Comparison of ENCODE assay signal across 1 cellular context in the genomic region with DNA sequence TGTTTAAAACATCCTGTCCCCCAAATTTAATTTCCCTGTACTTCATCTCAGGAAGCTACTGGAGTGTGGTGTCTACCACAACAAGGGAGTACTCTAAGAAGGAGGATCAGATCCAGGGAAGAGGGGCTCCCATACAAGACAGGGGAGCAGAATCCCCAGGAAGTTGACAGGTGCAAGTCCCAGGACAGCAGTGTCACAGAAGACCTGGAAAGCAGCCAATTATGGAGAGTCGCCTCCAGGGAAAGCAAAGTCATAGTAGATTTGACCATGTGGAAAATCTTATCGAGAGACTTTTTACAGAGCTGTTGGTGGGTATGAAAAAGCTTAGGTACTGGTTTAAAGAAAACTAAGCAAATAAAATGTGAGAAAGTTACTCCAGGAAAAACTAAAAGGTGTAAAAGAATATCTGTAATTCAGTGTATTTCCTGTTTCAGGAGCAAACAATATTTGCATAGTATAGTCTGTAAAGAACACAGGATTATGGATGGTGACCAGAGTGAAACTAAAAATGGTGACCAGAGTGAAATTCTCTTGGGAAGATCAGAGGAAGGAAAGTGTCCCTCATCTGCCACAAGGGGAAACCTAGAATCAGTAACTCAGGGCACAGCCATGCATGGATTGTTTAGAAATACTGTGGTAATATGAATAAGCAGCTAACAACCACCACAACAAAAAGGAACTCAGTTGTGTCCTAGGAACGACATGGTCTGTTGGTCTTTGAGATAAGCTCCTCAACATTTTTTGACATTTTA.
TF ChIP-seq lines count a peak whose summit lies in the region.

No MANE protein-coding gene starts in this region.

TF ChIP-seq in IMR-90, 13 proteins besides CTCF, POLR2A, EP300 and RAD21:
- TF ChIP-seq MAZ (IDR thresholded peaks at IDR 0.05; ENCODE audit: borderline replicate concordance, low read depth, low read length) (no peak), NFE2L2 (IDR thresholded peaks at IDR 0.05; ENCODE audit: low read depth, low read length) (no peak), RCOR1 (IDR thresholded peaks at IDR 0.05; ENCODE audit: insufficient replicate concordance, low read length) (no peak), RFX5 (IDR thresholded peaks at IDR 0.05; ENCODE audit: low read depth, low read length) (no peak), SMC3 (IDR thresholded peaks at IDR 0.05; ENCODE audit: low read depth, low read length) (no peak), MXI1 (IDR thresholded peaks at IDR 0.05; ENCODE audit: borderline replicate concordance, low read depth, low read length) (no peak), FOS (IDR thresholded peaks at IDR 0.05; ENCODE audit: low read depth, low read length) (no peak), CHD1 (IDR thresholded peaks at IDR 0.05; ENCODE audit: low read depth, low read length) (no peak), CEBPB (IDR thresholded peaks at IDR 0.05; ENCODE audit: low read depth, low read length) (no peak), MAFK (IDR thresholded peaks at IDR 0.05; ENCODE audit: low read depth, low read length) (no peak), BHLHE40 (IDR thresholded peaks at IDR 0.05; ENCODE audit: low read depth, low read length) (no peak)
- TF ChIP-seq, protein P1, sequence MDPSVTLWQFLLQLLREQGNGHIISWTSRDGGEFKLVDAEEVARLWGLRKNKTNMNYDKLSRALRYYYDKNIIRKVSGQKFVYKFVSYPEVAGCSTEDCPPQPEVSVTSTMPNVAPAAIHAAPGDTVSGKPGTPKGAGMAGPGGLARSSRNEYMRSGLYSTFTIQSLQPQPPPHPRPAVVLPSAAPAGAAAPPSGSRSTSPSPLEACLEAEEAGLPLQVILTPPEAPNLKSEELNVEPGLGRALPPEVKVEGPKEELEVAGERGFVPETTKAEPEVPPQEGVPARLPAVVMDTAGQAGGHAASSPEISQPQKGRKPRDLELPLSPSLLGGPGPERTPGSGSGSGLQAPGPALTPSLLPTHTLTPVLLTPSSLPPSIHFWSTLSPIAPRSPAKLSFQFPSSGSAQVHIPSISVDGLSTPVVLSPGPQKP (IDR thresholded peaks at IDR 0.05; ENCODE audit: borderline replicate concordance, low read depth, low read length), result no peak
- TF ChIP-seq, protein P2, sequence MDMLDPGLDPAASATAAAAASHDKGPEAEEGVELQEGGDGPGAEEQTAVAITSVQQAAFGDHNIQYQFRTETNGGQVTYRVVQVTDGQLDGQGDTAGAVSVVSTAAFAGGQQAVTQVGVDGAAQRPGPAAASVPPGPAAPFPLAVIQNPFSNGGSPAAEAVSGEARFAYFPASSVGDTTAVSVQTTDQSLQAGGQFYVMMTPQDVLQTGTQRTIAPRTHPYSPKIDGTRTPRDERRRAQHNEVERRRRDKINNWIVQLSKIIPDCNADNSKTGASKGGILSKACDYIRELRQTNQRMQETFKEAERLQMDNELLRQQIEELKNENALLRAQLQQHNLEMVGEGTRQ (IDR thresholded peaks at IDR 0.05; ENCODE audit: low read depth, low read length), result no peak
